ENCODE assay signal across 8 cellular contexts in genomic region chr15:84601555-84601838, GRCh38. TPM values are rescaled to one million over a fixed set of nuclear protein-coding genes. Genes with fewer than 3 reads are reported as not detected.
A peak's percentile ranks its signal among the peaks of the same experiment; 100 is the strongest.
DNase-seq lines count a peak whose midpoint lies in the region; ATAC-seq and TF ChIP-seq lines count a peak whose summit lies in the region.

No MANE protein-coding gene starts in this region.

- H2AFZ ChIP-seq in PC-9 = peak overlapping the region; percentile 98

- H3F3A ChIP-seq in PC-9 (ENCODE audit: insufficient read depth, low read depth) = peaks cover 13% of the 10 kb centered on the region; the same call in 1 of the 2 replicates

- H3K4me2 ChIP-seq in PC-9 = peak overlapping the region; percentile 95

- TF ChIP-seq CTCF in Caco-2 (IDR thresholded peaks at IDR 0.05; ENCODE audit: insufficient read depth in 1 of 2, low read depth in 1 of 2, low read length in 1 of 2, severe bottlenecking in 1 of 2, unreplicated experiment in 1 of 2) (no peak), PC-9 (conservative IDR thresholded peaks at IDR 0.05) (no peak), esophagus squamous epithelium (IDR thresholded peaks at IDR 0.05) (no peak)

- POLR2A ChIA-PET in Caco-2 (lab: Charles Lee) (interaction anchor here (0.6 kb wide), 2 partner anchors 30 to 275 kb away, joined by 3 read pairs; no protein-coding TSS in a partner anchor), PC-9 (lab: Charles Lee; ENCODE audit: unreplicated experiment) (no interaction called here)

- intact Hi-C loops in Caco-2 (cut with micrococcal nuclease; ENCODE audit: unreplicated experiment) (loop anchor here (10.0 kb wide), 1 partner anchor 113 kb away; the partner anchor contains the start of gene SEC11A), PC-9 (cut with micrococcal nuclease; ENCODE audit: unreplicated experiment) (loop anchor here (2.0 to 5.0 kb wide), 5 partner anchors 29 to 381 kb away; partner anchors contain the start of genes PDE8A, SEC11A and WDR73), esophagus squamous epithelium (cut with DNase I) (no loop called here), posterior vena cava (cut with DNase I) (loop anchor here (10.0 kb wide), 2 partner anchors 143 to 323 kb away; partner anchors contain the start of gene ZNF592 (in 1 of the 2))

- WGBS in esophagus squamous epithelium, 2 donors = 18 to 19% methylated on average over 6 of the region's 6 CpGs

- no peak for ATAC-seq in GM21381 (IDR thresholded peaks at IDR 0.05; ENCODE audit: unreplicated experiment)
- no peak for ATAC-seq in HG02885 (IDR thresholded peaks at IDR 0.05; ENCODE audit: poor library complexity, unreplicated experiment)

- no peaks in the 10 kb centered on the region for H3K9me3 Mint-ChIP-seq in Caco-2 (ENCODE audit: unreplicated experiment)

- peaks cover 23% of the 10 kb centered on the region for H3K4me1 Mint-ChIP-seq in Caco-2 (ENCODE audit: low read depth, unreplicated experiment)

- no peaks in the 10 kb centered on the region for H4K20me1 ChIP-seq in PC-9 (ENCODE audit: insufficient read depth)

- CTCF ChIA-PET in Caco-2 (lab: Charles Lee) (interaction anchor here (0.7 to 1.4 kb wide), 4 partner anchors 31 to 220 kb away, joined by 6 to 8 read pairs (median 6); partner anchors contain the start of gene NMB), PC-9 (lab: Charles Lee) (interaction anchor here (0.6 kb wide), 1 partner anchor 15 kb away, joined by 3 read pairs; no protein-coding TSS in a partner anchor)

- H3K79me2 ChIP-seq in PC-9 (ENCODE audit: low read depth) = 0 out of 2 replicates have a peak, but pooled peaks cover 4% of the 10 kb centered on the region

- H3K9me3 ChIP-seq in Caco-2 (no peaks in the 10 kb centered on the region), PC-9 (ENCODE audit: insufficient read depth, low read depth) (no peaks in the 10 kb centered on the region), esophagus squamous epithelium (no peaks in the 10 kb centered on the region)

- H3K27me3 ChIP-seq in Caco-2 (replicated peaks; ENCODE audit: control insufficient read depth, insufficient read depth, low read length) = no peaks in the 10 kb centered on the region
- H3K27me3 ChIP-seq in PC-9 (ENCODE audit: insufficient read depth, low read depth) = no peaks in the 10 kb centered on the region
- no peaks in the 10 kb centered on the region for H3K27me3 ChIP-seq in esophagus squamous epithelium

- H3K4me1 ChIP-seq in Caco-2 = peaks cover 16% of the 10 kb centered on the region
- H3K4me1 ChIP-seq in PC-9 (replicated peaks; ENCODE audit: insufficient read depth) = peaks cover 6% of the 10 kb centered on the region
- H3K4me1 ChIP-seq in esophagus squamous epithelium = peaks cover 8 to 39% (median 10%) of the 10 kb centered on the region in 3 donors

- H3K36me3 ChIP-seq in Caco-2 (ENCODE audit: control insufficient read depth, insufficient read depth, low read length) (peaks cover 2% of the 10 kb centered on the region), PC-9 (ENCODE audit: low read depth) (no peaks in the 10 kb centered on the region), esophagus squamous epithelium (peaks cover 0 to 26% (median 0%) of the 10 kb centered on the region in 3 donors)

- peaks cover 3% of the 10 kb centered on the region for H3K27me3 Mint-ChIP-seq in Caco-2 (ENCODE audit: insufficient read depth, unreplicated experiment)

- peak overlapping the region; percentile 96 for H3K4me3 Mint-ChIP-seq in Caco-2 (ENCODE audit: unreplicated experiment)

- BruUV-seq in Caco-2 (replicated peaks; lab: Mats Ljungman, UMichigan) (no TSS peak), PC-9 (replicated peaks; lab: Mats Ljungman, UMichigan) (no TSS peak)

- no peak for TF ChIP-seq POLR2A in esophagus squamous epithelium (IDR thresholded peaks at IDR 0.05)

- H3K4me3 ChIP-seq in Caco-2 (ENCODE audit: low read depth, low read length) = peak overlapping the region; percentile 67
- H3K4me3 ChIP-seq in PC-9 = peak overlapping the region; percentile 88
- peak overlapping the region; percentile 84 to 98 (median 94) for H3K4me3 ChIP-seq in esophagus squamous epithelium

- peaks cover 26% of the 10 kb centered on the region for H3K36me3 Mint-ChIP-seq in Caco-2 (ENCODE audit: insufficient read depth, unreplicated experiment)

- DNase-seq in Caco-2 (no peak), PC-9 (no peak), esophagus squamous epithelium (lab: John Stamatoyannopoulos, UW) (no peak), posterior vena cava (ENCODE audit: low spot score) (peak; percentile 8), SK-N-DZ (ENCODE audit: low spot score) (no peak), GOT3 (lab: John Stamatoyannopoulos, UW) (no peak)

- peak overlapping the region; percentile 86 for H3K27ac Mint-ChIP-seq in Caco-2 (ENCODE audit: unreplicated experiment)

- H3K27ac ChIP-seq in PC-9 (no peak overlapping the region), esophagus squamous epithelium (peak overlapping the region in 2 of 4 donors; percentile 79 to 83)

- no peaks in the 10 kb centered on the region for H3K9me2 ChIP-seq in PC-9 (ENCODE audit: insufficient read depth)

RNA-seq across cellular contexts. Expression of gene ZSCAN2, which starts 0.7 kb away (rescaled TPM):
- total RNA-seq in Caco-2 (2022) (12.7 and 12.9 TPM in 2 replicates), PC-9 (2021) (9.7 and 11.3 TPM in 2 replicates), esophagus squamous epithelium (1 to 10 TPM in 2 of 4 donors, under 1 TPM in 2; 0.45 to 9.5 (median 2.6) TPM), posterior vena cava (1 to 10 TPM; 3.0 to 4.7 TPM)
- 64.9 and 72.6 TPM in 2 replicates for polyA plus RNA-seq in SK-N-DZ (2014; cell fraction: cytosol; rRNA removed)
- 21.9 and 28.3 TPM in 2 replicates for polyA plus RNA-seq in SK-N-DZ (2014; cell fraction: nucleus; rRNA removed)

RNA-seq across cellular contexts. Expression of gene WDR73, which starts 52.6 kb away (rescaled TPM):
- total RNA-seq in Caco-2 (2022) = 32.5 and 32.7 TPM in 2 replicates
- 22.9 and 29.5 TPM in 2 replicates for total RNA-seq in PC-9 (2021)
- 10 to 100 TPM; 14.1 to 27.5 (median 16.5) TPM for total RNA-seq in esophagus squamous epithelium
- total RNA-seq in posterior vena cava = 10 to 100 TPM; 18.0 to 18.7 TPM
- polyA plus RNA-seq in SK-N-DZ (2014; cell fraction: cytosol; rRNA removed) = 24.1 and 34.5 TPM in 2 replicates
- 57.5 and 59.6 TPM in 2 replicates for polyA plus RNA-seq in SK-N-DZ (2014; cell fraction: nucleus; rRNA removed)

RNA-seq across cellular contexts. Expression of gene NMB, which starts 56.5 kb away (rescaled TPM):
- 7.5 and 8.6 TPM in 2 replicates for total RNA-seq in Caco-2 (2022)
- total RNA-seq in PC-9 (2021) = 66.7 and 77.1 TPM in 2 replicates
- 10 to 100 TPM in 3 of 4 donors, 1 to 10 TPM in 1; 2.3 to 20.6 (median 11.0) TPM for total RNA-seq in esophagus squamous epithelium
- 1 to 10 TPM; 5.7 to 8.7 TPM for total RNA-seq in posterior vena cava
- 4.5 and 5.5 TPM in 2 replicates for polyA plus RNA-seq in SK-N-DZ (2014; cell fraction: cytosol; rRNA removed)
- polyA plus RNA-seq in SK-N-DZ (2014; cell fraction: nucleus; rRNA removed) = 3.5 and 9.3 TPM in 2 replicates
